1 cellular context compared by ENCODE assay signal in the genomic region with DNA sequence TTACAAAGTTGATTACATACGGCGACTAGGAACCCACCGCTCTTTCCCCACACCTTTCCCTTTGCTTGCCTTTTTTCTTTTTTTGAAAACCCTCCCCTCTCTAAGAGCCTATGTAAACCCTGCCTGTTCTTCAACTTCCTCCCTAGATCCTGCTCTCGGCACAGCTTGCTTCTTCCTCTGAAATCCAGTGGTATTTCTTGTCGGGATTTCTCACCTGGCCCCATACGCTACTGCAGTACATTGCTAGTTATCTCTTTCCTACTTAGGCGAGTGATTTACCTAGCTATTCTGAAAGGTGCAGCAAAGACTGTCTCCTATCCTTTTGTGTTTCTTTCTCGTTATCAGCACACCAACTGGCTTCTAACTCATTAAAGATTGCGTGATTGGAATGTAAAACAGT.
TF ChIP-seq lines count a peak whose summit lies in the region.

No MANE protein-coding gene starts in this region.

TF ChIP-seq in IMR-90, 13 proteins besides CTCF, POLR2A, EP300 and RAD21 (continued from another document):
- no peak for TF ChIP-seq MXI1 (IDR thresholded peaks at IDR 0.05; ENCODE audit: borderline replicate concordance, low read depth, low read length)
